ENCODE assay signal across 13 cellular contexts in the genomic region with DNA sequence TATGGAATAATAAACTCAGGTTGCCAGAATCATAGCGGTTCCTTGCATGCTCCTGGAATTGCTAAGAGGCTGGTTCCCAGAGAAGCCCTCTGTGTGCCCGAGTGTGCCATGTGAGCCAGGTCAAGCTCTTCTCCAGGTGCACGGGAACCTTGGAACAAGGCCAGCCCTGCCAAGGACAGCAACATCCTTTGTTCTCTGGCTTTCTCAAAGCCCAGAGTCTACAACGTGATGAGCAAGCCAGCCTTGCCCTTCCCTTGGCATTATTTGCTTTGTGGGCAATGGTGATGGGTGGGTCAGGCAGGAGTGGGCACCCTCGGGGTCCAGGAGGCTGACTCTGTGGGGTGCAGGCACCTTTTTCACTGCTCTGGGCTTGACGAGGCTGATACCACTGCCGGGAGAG. TPM values are rescaled to one million over a fixed set of nuclear protein-coding genes. Genes with fewer than 3 reads are reported as not detected.
DNase-seq lines count a peak whose midpoint lies in the region.
"Had no signal": no experiment of that assay in that cellular context is flagged by ENCODE, and none has a peak within 500 bp of the region (broad histone marks: within the 10 kb centered on the region; RNA-seq: fewer than 3 reads in every experiment).

No MANE protein-coding gene starts in this region.

- H3K27ac ChIP-seq in epithelial cell of prostate: peak overlapping the region; percentile 98
- peak overlapping the region; percentile 50 for H3K27ac ChIP-seq in temporal lobe (ENCODE audit: low read depth, low read length)

- DNase-seq in NCI-H748 (lab: John Stamatoyannopoulos, UW; ENCODE audit: unreplicated experiment) (peak; percentile 80), NCI-H748 treated with DMSO at 0.1 percent for 48 hours (lab: John Stamatoyannopoulos, UW) (no peak), NCI-H69 (lab: John Stamatoyannopoulos, UW) (peak; percentile 92), epithelial cell of prostate (ENCODE audit: low read depth, low spot score) (peak; percentile 37), C1 segment of cervical spinal cord (lab: John Stamatoyannopoulos, UW) (no peak), EL (no peak)
- DNase-seq in activated naive CD4-positive, alpha-beta T cell (lab: John Stamatoyannopoulos, UW): no peak
- DNase-seq: activated CD8-positive, alpha-beta T cell treated with anti-CD3 and anti-CD28 coated beads for 36 hours; effector CD8-positive, alpha-beta T cell; hippocampal formation; NCI-H2081 treated with DMSO at 0.1 percent for 48 hours; stimulated activated CD8-positive, alpha-beta memory T cell treated with anti-CD3 and anti-CD28 coated beads, Interleukin-4, amount 100 ng/mL, for 48 hours had no signal

RNA-seq across cellular contexts. Expression of a gene that starts 14.2 kb away (rescaled TPM):
- 80.4 TPM for total RNA-seq in temporal lobe

Comparison
In these comparisons a context has a peak if more than half of its experiments do, and no peak if none do; other contexts are left out.
1. DNase-seq: peak in NCI-H748 (single experiment), NCI-H69 (single experiment) and epithelial cell of prostate (single experiment); none in NCI-H748 treated with DMSO at 0.1 percent for 48 hours (single experiment), C1 segment of cervical spinal cord (0 of 14), EL (single experiment) and activated naive CD4-positive, alpha-beta T cell (0 of 4).